In genomic region chr7:27662490-27663205, GRCh38 we compare ENCODE assay signal across 8 cellular contexts. TPM values are rescaled to one million over a fixed set of nuclear protein-coding genes. Genes with fewer than 3 reads are reported as not detected.
DNase-seq lines count a peak whose midpoint lies in the region; ATAC-seq and TF ChIP-seq lines count a peak whose summit lies in the region.

HIBADH (minus strand) TSS chr7:27662883; CDS start chr7:27662788, 95 bp downstream.

- peak within 1 kb of the TSS; percentile 81 for H3K4me3 Mint-ChIP-seq in T-helper 1 cell treated with Interleukin-12 subunit alpha and Interleukin-12 subunit beta and Interleukin-4 antibody, amounts not matched to agents 30 μg/mL and 1 μg/mL, for 36 hours

- H3K27ac ChIP-seq in heart right ventricle, result peak within 1 kb of the TSS; percentile 84 to 97 (median 93)
- H3K27ac ChIP-seq in upper lobe of left lung, result peak within 1 kb of the TSS; percentile 85 to 90 (median 88)

- intact Hi-C loops in heart right ventricle (cut with DNase I), result loop anchor here in 5 of 10 donors (1.0 to 5.0 kb wide), 4 partner anchors 75 to 80 kb away; partner anchors contain the start of gene TAX1BP1 (in 4 of the 5)
- intact Hi-C loops in posterior cingulate gyrus (cut with DNase I), result loop anchor here (5.0 to 10.0 kb wide), 3 partner anchors 80 to 295 kb away; partner anchors contain the start of gene TAX1BP1

- 0% methylated on average over 65 to 67 of the region's 67 CpGs for WGBS in heart right ventricle, 2 donors
- WGBS in upper lobe of left lung, 2 donors, result 0% methylated on average over 39 to 66 of the region's 67 CpGs

- no peaks in the 10 kb centered on the region for H3K9me3 Mint-ChIP-seq in T-helper 1 cell treated with Interleukin-12 subunit alpha and Interleukin-12 subunit beta and Interleukin-4 antibody, amounts not matched to agents 30 μg/mL and 1 μg/mL, for 36 hours

- TF ChIP-seq POLR2A in upper lobe of left lung (IDR thresholded peaks at IDR 0.05), result peak; percentile 32 to 95 (median 72)

- peak; percentile 97 for DNase-seq in GM13977 (ENCODE audit: low spot score)
- peak; percentile 99 for DNase-seq in NCI-H1694 (lab: John Stamatoyannopoulos, UW)
- DNase-seq in amniotic stem cell (lab: John Stamatoyannopoulos, UW), result peak; percentile 97
- DNase-seq in heart right ventricle, result peak; percentile 98 to 99
- peak; percentile 94 to 100 (median 97) for DNase-seq in posterior cingulate gyrus
- peak; percentile 99 for DNase-seq in upper lobe of left lung

- peak within 1 kb of the TSS; percentile 72 for H3K27ac Mint-ChIP-seq in T-helper 1 cell treated with Interleukin-12 subunit alpha and Interleukin-12 subunit beta and Interleukin-4 antibody, amounts not matched to agents 30 μg/mL and 1 μg/mL, for 36 hours

- peaks cover 0 to 22% (median 15%) of the 10 kb centered on the region in 9 donors for H3K4me1 ChIP-seq in heart right ventricle
- peaks cover 5 to 11% (median 8%) of the 10 kb centered on the region in 4 donors for H3K4me1 ChIP-seq in upper lobe of left lung

- H3K4me3 ChIP-seq in heart right ventricle, result peak within 1 kb of the TSS; percentile 72 to 99 (median 88)
- peak within 1 kb of the TSS; percentile 70 to 96 (median 75) for H3K4me3 ChIP-seq in upper lobe of left lung

- TF ChIP-seq CTCF in GM13977 (IDR thresholded peaks at IDR 0.05; ENCODE audit: extremely low read depth, insufficient read depth, missing control alignments), result no peak
- TF ChIP-seq CTCF in heart right ventricle (IDR thresholded peaks at IDR 0.05), result peak in 7 of 9 donors; percentile 19 to 41 (median 34)
- TF ChIP-seq CTCF in upper lobe of left lung (IDR thresholded peaks at IDR 0.05), result peak; percentile 12 to 81 (median 59)

- H3K36me3 ChIP-seq in heart right ventricle, result peaks cover 0 to 6% (median 0%) of the 10 kb centered on the region in 9 donors
- no peaks in the 10 kb centered on the region for H3K36me3 ChIP-seq in upper lobe of left lung

- TF ChIP-seq EP300 in upper lobe of left lung (IDR thresholded peaks at IDR 0.05), result peak in 1 of 4 donors; percentile 78

- H3K27me3 ChIP-seq in heart right ventricle (no peaks in the 10 kb centered on the region), upper lobe of left lung (no peaks in the 10 kb centered on the region)

- ATAC-seq in HG02884 (IDR thresholded peaks at IDR 0.05; ENCODE audit: unreplicated experiment), result peak; percentile 99
- ATAC-seq in heart right ventricle, result peak; percentile 98 to 99 (median 99)
- ATAC-seq in upper lobe of left lung (ENCODE audit: low FRiP score in 2 of 2), result peak; percentile 99

- peaks cover 8% of the 10 kb centered on the region for H3K4me1 Mint-ChIP-seq in T-helper 1 cell treated with Interleukin-12 subunit alpha and Interleukin-12 subunit beta and Interleukin-4 antibody, amounts not matched to agents 30 μg/mL and 1 μg/mL, for 36 hours (ENCODE audit: low read depth)

- H3K9me3 ChIP-seq in heart right ventricle (no peaks in the 10 kb centered on the region), upper lobe of left lung (no peaks in the 10 kb centered on the region)

- H3K36me3 Mint-ChIP-seq in T-helper 1 cell treated with Interleukin-12 subunit alpha and Interleukin-12 subunit beta and Interleukin-4 antibody, amounts not matched to agents 30 μg/mL and 1 μg/mL, for 36 hours (ENCODE audit: low read depth), result peaks cover 2% of the 10 kb centered on the region

- in situ Hi-C loops in GM13977 (cut with MboI; ENCODE audit: low pct_unique_long_range_greater_than_20kb, low sequenced_read_pairs, unreplicated experiment), result no loop called here

- H3K27me3 Mint-ChIP-seq in T-helper 1 cell treated with Interleukin-12 subunit alpha and Interleukin-12 subunit beta and Interleukin-4 antibody, amounts not matched to agents 30 μg/mL and 1 μg/mL, for 36 hours (ENCODE audit: low read depth), result no peaks in the 10 kb centered on the region

RNA-seq across cellular contexts. Expression of gene HIBADH, which starts in this region (rescaled TPM):
- 10 to 100 TPM; 56.5 to 94.0 (median 80.8) TPM for total RNA-seq in heart right ventricle
- polyA plus RNA-seq in heart right ventricle, result 10 to 100 TPM; 24.7 to 32.3 TPM
- 10 to 100 TPM in 5 of 6 donors, 1 to 10 TPM in 1; 7.4 to 26.1 (median 21.8) TPM for total RNA-seq in upper lobe of left lung

Comparison
In these comparisons a context has a peak if more than half of its experiments do, and no peak if none do; other contexts are left out.
1. Peak in every context shown above with its lines: DNase-seq, ATAC-seq, H3K4me3 ChIP-seq and H3K27ac ChIP-seq.